ENCODE assay signal across 19 cellular contexts in genomic region chr1:90761781-90762589, GRCh38. TPM values are rescaled to one million over a fixed set of nuclear protein-coding genes. Genes with fewer than 3 reads are reported as not detected.
DNase-seq lines count a peak whose midpoint lies in the region; TF ChIP-seq lines count a peak whose summit lies in the region.
"Had no signal": no experiment of that assay in that cellular context is flagged by ENCODE, and none has a peak within 500 bp of the region (broad histone marks: within the 10 kb centered on the region; RNA-seq: fewer than 3 reads in every experiment).

No MANE protein-coding gene starts in this region.

- H3K4me1 Mint-ChIP-seq in nephron progenitor cell: peaks cover 14% of the 10 kb centered on the region
- H3K4me1 Mint-ChIP-seq: immature natural killer cell had no signal

- no peak overlapping the region for H3K27ac ChIP-seq in HEK293 (ENCODE audit: extremely low read depth, low read depth, low read length)
- no peak overlapping the region for H3K27ac ChIP-seq in SJCRH30
- H3K27ac ChIP-seq in A673 (ENCODE audit: low read depth, low read length, poor library complexity, severe bottlenecking): no peak overlapping the region
- H3K27ac ChIP-seq: neural progenitor cell had no signal

- no peaks in the 10 kb centered on the region for H3K4me1 ChIP-seq in HEK293 (ENCODE audit: control insufficient read depth, insufficient read depth, low read length)
- no peaks in the 10 kb centered on the region for H3K4me1 ChIP-seq in SJCRH30
- H3K4me1 ChIP-seq in A673 (ENCODE audit: insufficient read depth, low read length, poor library complexity, severe bottlenecking): no peaks in the 10 kb centered on the region
- H3K4me1 ChIP-seq: neural progenitor cell had no signal

- intact Hi-C loops in A673 (cut with micrococcal nuclease; ENCODE audit: unreplicated experiment): no loop called here

- TF ChIP-seq CTCF in HEK293 (tag by site-specific recombination; IDR thresholded peaks at IDR 0.05) (no peak), nephron progenitor cell (IDR thresholded peaks at IDR 0.05) (no peak), A673 (conservative IDR thresholded peaks at IDR 0.05; ENCODE audit: low read depth, low read length) (no peak)

- H3K36me3 ChIP-seq in HEK293 (ENCODE audit: control insufficient read depth in 2 of 2, insufficient read depth in 1 of 2, low read length in 2 of 2) (no peaks in the 10 kb centered on the region), SJCRH30 (no peaks in the 10 kb centered on the region), A673 (ENCODE audit: insufficient read depth, low read length, poor library complexity, severe bottlenecking) (no peaks in the 10 kb centered on the region)
- H3K36me3 ChIP-seq: neural progenitor cell had no signal

- no peak overlapping the region for H3K27ac Mint-ChIP-seq in nephron progenitor cell
- H3K27ac Mint-ChIP-seq: activated CD4-positive, alpha-beta memory T cell treated with anti-CD3 and anti-CD28 coated beads, Interleukin-2, amount 10 ng/mL, durations not matched to agents 7 days and 5 days; activated T-cell treated with anti-CD3 and anti-CD28 coated beads, Interleukin-2, amount 50 U/mL, for 72 hours; immature natural killer cell; neural progenitor cell had no signal

- peak; percentile 73 to 91 for DNase-seq in NCI-H2081 (lab: John Stamatoyannopoulos, UW)
- peak; percentile 51 to 68 for DNase-seq in SJCRH30
- DNase-seq in nephron progenitor cell: peak; percentile 19
- DNase-seq in T-helper 1 cell: no peak
- no peak for DNase-seq in A673 (ENCODE audit: low spot score)
- no peak for DNase-seq in NCI-H1930 (lab: John Stamatoyannopoulos, UW)
- DNase-seq: activated CD4-positive, alpha-beta memory T cell treated with anti-CD3 and anti-CD28 coated beads, Interleukin-2, amount 10 ng/mL, durations not matched to agents 7 days and 5 days; activated T-cell treated with anti-CD3 and anti-CD28 coated beads, Interleukin-2, amount 50 U/mL, for 72 hours; immature natural killer cell; Karpas-422; mesenchymal stem cell; NCI-H510A; stimulated activated CD4-positive, alpha-beta T cell treated with anti-CD3 and anti-CD28 coated beads, Interleukin-2, amount 100 ng/mL, for 24 hours had no signal

- no peaks in the 10 kb centered on the region for H3K36me3 Mint-ChIP-seq in nephron progenitor cell (ENCODE audit: low read depth)
- H3K36me3 Mint-ChIP-seq: immature natural killer cell, neural progenitor cell had no signal

- POLR2A ChIA-PET in HEK293 (lab: Yijun Ruan, JAX): no interaction called here
- POLR2A ChIA-PET in A673 (lab: Charles Lee; ENCODE audit: low non-redundant PET): no interaction called here

- CTCF ChIA-PET in HEK293 (lab: Yijun Ruan, JAX): interaction anchor here (0.6 to 1.5 kb wide), 2 partner anchors 41 to 140 kb away, joined by 3 read pairs; no protein-coding TSS in a partner anchor
- CTCF ChIA-PET in A673 (lab: Charles Lee): interaction anchor here (0.5 kb wide), 1 partner anchor 289 kb away, joined by 3 read pairs; no protein-coding TSS in a partner anchor

- peak overlapping the region; percentile 47 for H3K4me3 Mint-ChIP-seq in nephron progenitor cell
- H3K4me3 Mint-ChIP-seq: activated CD4-positive, alpha-beta memory T cell treated with anti-CD3 and anti-CD28 coated beads, Interleukin-2, amount 10 ng/mL, durations not matched to agents 7 days and 5 days; activated T-cell treated with anti-CD3 and anti-CD28 coated beads, Interleukin-2, amount 50 U/mL, for 72 hours; central memory CD8-positive, alpha-beta T cell; immature natural killer cell; neural progenitor cell had no signal

- no TSS peak for BruUV-seq in A673 (replicated peaks; lab: Mats Ljungman, UMichigan)

- no peaks in the 10 kb centered on the region for H3K9me3 Mint-ChIP-seq in nephron progenitor cell
- H3K9me3 Mint-ChIP-seq: activated CD4-positive, alpha-beta memory T cell treated with anti-CD3 and anti-CD28 coated beads, Interleukin-2, amount 10 ng/mL, durations not matched to agents 7 days and 5 days; central memory CD8-positive, alpha-beta T cell; neural progenitor cell had no signal

- H3K9me3 ChIP-seq in HEK293 (ENCODE audit: control insufficient read depth, insufficient read depth, low read depth, low read length) (no peaks in the 10 kb centered on the region), SJCRH30 (replicated peaks) (no peaks in the 10 kb centered on the region), A673 (ENCODE audit: low read depth, low read length, poor library complexity, severe bottlenecking) (no peaks in the 10 kb centered on the region)

- H3K27me3 ChIP-seq in SJCRH30 (no peaks in the 10 kb centered on the region; the same call in 1 of the 2 replicates), A673 (replicated peaks; ENCODE audit: insufficient read depth, low read depth, low read length, poor library complexity) (no peaks in the 10 kb centered on the region)

- H3K27me3 Mint-ChIP-seq in nephron progenitor cell (ENCODE audit: low read depth, poor library complexity): peaks cover 55% of the 10 kb centered on the region

- no peak overlapping the region for H3K4me3 ChIP-seq in HEK293 (ENCODE audit: low read depth, low read length)
- H3K4me3 ChIP-seq in SJCRH30: no peak overlapping the region
- H3K4me3 ChIP-seq in A673 (ENCODE audit: low read depth, low read length, poor library complexity, severe bottlenecking): no peak overlapping the region
- H3K4me3 ChIP-seq: neural progenitor cell had no signal

TF ChIP-seq in HEK293, 187 proteins besides CTCF, POLR2A, EP300 and RAD21:
- TF ChIP-seq ZBTB17 (tag by site-specific recombination; IDR thresholded peaks at IDR 0.05): peak; percentile 47
- TF ChIP-seq HOXA7 (CRISPR knock-in tag; IDR thresholded peaks at IDR 0.05; ENCODE audit: borderline replicate concordance): no peak

RNA-seq across cellular contexts. Expression of gene BARHL2, which starts 44.9 kb away (rescaled TPM):
- not detected in 2 replicates for total RNA-seq in SJCRH30 (2014; rRNA removed; shearing (Covaris generic))
- 110 and 120 TPM in 2 replicates for total RNA-seq in A673 (2021)
- total RNA-seq: activated CD4-positive, alpha-beta memory T cell treated with anti-CD3 and anti-CD28 coated beads, Interleukin-2, amount 10 ng/mL, durations not matched to agents 7 days and 5 days; activated T-cell treated with anti-CD3 and anti-CD28 coated beads, Interleukin-2, amount 50 U/mL, for 72 hours; fibroblast of villous mesenchyme; sciatic nerve; temporal lobe had no signal

Comparison
In these comparisons a context has a peak if more than half of its experiments do, and no peak if none do; other contexts are left out.
1. DNase-seq: peak in NCI-H2081 (2 of 2), SJCRH30 (2 of 2) and nephron progenitor cell (single experiment); none in T-helper 1 cell (0 of 5), A673 (single experiment) and NCI-H1930 (0 of 2).
2. RNA of gene BARHL2, which starts 44.9 kb away (total RNA-seq): 110 to 120 TPM in A673; not detected in SJCRH30; every median in the first group is over 100 times any median in the second.